In genomic region chr2:15251753-15252152, GRCh38 we compare ENCODE assay signal across 36 cellular contexts.
"Had no signal": no experiment of that assay in that cellular context is flagged by ENCODE, and none has a peak within 500 bp of the region (broad histone marks: within the 10 kb centered on the region; RNA-seq: fewer than 3 reads in every experiment).

No MANE protein-coding gene starts in this region.

- ATAC-seq: activated CD8-positive, alpha-beta T cell treated with anti-CD3 and anti-CD28 coated beads for 36 hours; activated naive CD8-positive, alpha-beta T cell treated with anti-CD3 and anti-CD28 coated beads, Interleukin-2, amount 50 U/mL, for 24 hours; activated T-cell treated with anti-CD3 and anti-CD28 coated beads, Interleukin-2, amount 50 U/mL, for 4 hours; activated T-cell treated with anti-CD3 and anti-CD28 coated beads, Interleukin-2, amount 50 U/mL, for 72 hours; body of pancreas had no signal

- H3K4me1 Mint-ChIP-seq: activated CD4-positive, alpha-beta T cell treated with anti-CD3 and anti-CD28 coated beads, Interleukin-2, amount 10 ng/mL, durations not matched to agents 24 days and 14 days; activated naive CD4-positive, alpha-beta T cell treated with anti-CD3 and anti-CD28 coated beads, Interleukin-2, amount 10 ng/mL, durations not matched to agents 7 days and 5 days; activated naive CD8-positive, alpha-beta T cell treated with anti-CD3 and anti-CD28 coated beads, Interleukin-2, amount 10 ng/mL, durations not matched to agents 7 days and 5 days; activated naive CD8-positive, alpha-beta T cell treated with anti-CD3 and anti-CD28 coated beads, Interleukin-2, amount 50 U/mL, for 24 hours had no signal

- H3K4me3 ChIP-seq: body of pancreas, breast epithelium had no signal

- H3K36me3 ChIP-seq: brain microvascular endothelial cell, breast epithelium had no signal

- H3K27ac ChIP-seq: body of pancreas, brain microvascular endothelial cell, breast epithelium, VCaP had no signal

- DNase-seq: activated B cell treated with CpG ODN at 0.5 μM for 24 hours; activated CD4-positive, alpha-beta memory T cell treated with anti-CD3 and anti-CD28 coated beads for 36 hours; activated CD4-positive, alpha-beta T cell treated with anti-CD3 and anti-CD28 coated beads for 4 hours; activated CD4-positive, alpha-beta T cell treated with anti-CD3 and anti-CD28 coated beads, Interleukin-2, amount 10 ng/mL, durations not matched to agents 24 days and 14 days; activated CD4-positive, alpha-beta T cell treated with anti-CD3 and anti-CD28 coated beads, Interleukin-2, amount 50 U/mL, for 1 hour; activated CD4-positive, alpha-beta T cell treated with anti-CD3 and anti-CD28 coated beads, Interleukin-2, amount 50 U/mL, for 4 hours; activated CD4-positive, CD25-positive, alpha-beta regulatory T cell treated with anti-CD3 and anti-CD28 coated beads, Interleukin-2, amount 50 U/mL, for 72 hours; activated CD8-positive, alpha-beta memory T cell treated with anti-CD3 and anti-CD28 coated beads, Interleukin-2, amount 50 U/mL, for 4 hours; activated CD8-positive, alpha-beta T cell treated with anti-CD3 and anti-CD28 coated beads for 36 hours; activated effector memory CD4-positive, alpha-beta T cell treated with Interleukin-2 at 50 U/mL for 16 hours; activated gamma-delta T cell; activated naive CD4-positive, alpha-beta T cell treated with anti-CD3 and anti-CD28 coated beads, Interleukin-2, amount 10 ng/mL, durations not matched to agents 7 days and 5 days; activated naive CD4-positive, alpha-beta T cell treated with Interleukin-2 at 50 U/mL for 16 hours; activated naive CD8-positive, alpha-beta T cell treated with anti-CD3 and anti-CD28 coated beads, Interleukin-2, amount 10 ng/mL, durations not matched to agents 7 days and 5 days; activated naive CD8-positive, alpha-beta T cell treated with anti-CD3 and anti-CD28 coated beads, Interleukin-2, amount 50 U/mL, for 24 hours; activated T-cell treated with anti-CD3 and anti-CD28 coated beads for 4 hours; activated T-cell treated with anti-CD3 and anti-CD28 coated beads, Interleukin-2, amount 50 U/mL, for 1 hour; activated T-cell treated with anti-CD3 and anti-CD28 coated beads, Interleukin-2, amount 50 U/mL, for 4 hours; activated T-cell treated with anti-CD3 and anti-CD28 coated beads, Interleukin-2, amount 50 U/mL, for 72 hours; aorta; body of pancreas; brain microvascular endothelial cell; central memory CD4-positive, alpha-beta T cell; T-helper 1 cell; T-helper 2 cell; T-helper 9 cell had no signal

- H3K9me3 Mint-ChIP-seq: activated naive CD4-positive, alpha-beta T cell treated with anti-CD3 and anti-CD28 coated beads, Interleukin-2, amount 50 U/mL, for 24 hours had no signal

- H3K9me3 ChIP-seq: body of pancreas had no signal

- H3K27ac Mint-ChIP-seq: activated B cell treated with CpG ODN at 0.5 μM for 24 hours; activated CD4-positive, alpha-beta memory T cell treated with anti-CD3 and anti-CD28 coated beads for 36 hours; activated CD4-positive, alpha-beta T cell treated with anti-CD3 and anti-CD28 coated beads, Interleukin-2, amount 10 ng/mL, durations not matched to agents 24 days and 14 days; activated CD8-positive, alpha-beta T cell treated with anti-CD3 and anti-CD28 coated beads for 36 hours; activated naive CD4-positive, alpha-beta T cell treated with anti-CD3 and anti-CD28 coated beads, Interleukin-2, amount 10 ng/mL, durations not matched to agents 7 days and 5 days; activated naive CD4-positive, alpha-beta T cell treated with anti-CD3 and anti-CD28 coated beads, Interleukin-2, amount 50 U/mL, for 24 hours; activated naive CD8-positive, alpha-beta T cell; activated naive CD8-positive, alpha-beta T cell treated with anti-CD3 and anti-CD28 coated beads, Interleukin-2, amount 10 ng/mL, durations not matched to agents 7 days and 5 days; activated naive CD8-positive, alpha-beta T cell treated with anti-CD3 and anti-CD28 coated beads, Interleukin-2, amount 50 U/mL, for 24 hours; activated T-cell treated with anti-CD3 and anti-CD28 coated beads, Interleukin-2, amount 50 U/mL, for 72 hours; activated T-helper 1 cell treated with anti-CD3 and anti-CD28 coated beads, Interleukin-12 subunit alpha, Interleukin-12 subunit beta, Interleukin-2, Interleukin-4 antibody, amounts not matched to agents 30 ng/mL and 10 ng/mL and 1 ng/mL, durations not matched to agents 14 hours and 24 hours and 36 hours; activated T-helper 2 cell treated with anti-CD3 and anti-CD28 coated beads, Interferon-gamma antibody, Interleukin-2, Interleukin-4, amounts not matched to agents 10 μg/mL and 5 μg/mL and 100 μg/mL, durations not matched to agents 14 hours and 24 hours and 36 hours; T-helper 1 cell treated with Interleukin-12 subunit alpha and Interleukin-12 subunit beta and Interleukin-4 antibody, amounts not matched to agents 30 μg/mL and 1 μg/mL, for 36 hours; T-helper 2 cell treated with Interferon-gamma antibody and Interleukin-4, amounts not matched to agents 5 μg/mL and 100 μg/mL, for 36 hours had no signal

- H3K27me3 Mint-ChIP-seq: activated B cell treated with CpG ODN at 0.5 μM for 24 hours; activated CD4-positive, alpha-beta memory T cell treated with anti-CD3 and anti-CD28 coated beads for 36 hours; activated CD4-positive, alpha-beta T cell treated with anti-CD3 and anti-CD28 coated beads, Interleukin-2, amount 10 ng/mL, durations not matched to agents 24 days and 14 days; activated CD8-positive, alpha-beta T cell treated with anti-CD3 and anti-CD28 coated beads for 36 hours; activated naive CD4-positive, alpha-beta T cell treated with anti-CD3 and anti-CD28 coated beads, Interleukin-2, amount 10 ng/mL, durations not matched to agents 7 days and 5 days; activated naive CD4-positive, alpha-beta T cell treated with anti-CD3 and anti-CD28 coated beads, Interleukin-2, amount 50 U/mL, for 24 hours; activated naive CD8-positive, alpha-beta T cell; activated naive CD8-positive, alpha-beta T cell treated with anti-CD3 and anti-CD28 coated beads, Interleukin-2, amount 10 ng/mL, durations not matched to agents 7 days and 5 days; activated naive CD8-positive, alpha-beta T cell treated with anti-CD3 and anti-CD28 coated beads, Interleukin-2, amount 50 U/mL, for 24 hours had no signal

- H3K27me3 ChIP-seq: body of pancreas, brain microvascular endothelial cell, breast epithelium had no signal

- FAIRE-seq: astrocyte, TTC549 had no signal

- H3K4me1 ChIP-seq: body of pancreas, breast epithelium had no signal

- H3K4me3 Mint-ChIP-seq: activated B cell treated with CpG ODN at 0.5 μM for 24 hours; activated CD4-positive, alpha-beta memory T cell treated with anti-CD3 and anti-CD28 coated beads for 36 hours; activated CD4-positive, alpha-beta T cell treated with anti-CD3 and anti-CD28 coated beads, Interleukin-2, amount 10 ng/mL, durations not matched to agents 24 days and 14 days; activated CD8-positive, alpha-beta T cell treated with anti-CD3 and anti-CD28 coated beads for 36 hours; activated naive CD4-positive, alpha-beta T cell treated with anti-CD3 and anti-CD28 coated beads, Interleukin-2, amount 10 ng/mL, durations not matched to agents 7 days and 5 days; activated naive CD4-positive, alpha-beta T cell treated with anti-CD3 and anti-CD28 coated beads, Interleukin-2, amount 50 U/mL, for 24 hours; activated naive CD8-positive, alpha-beta T cell; activated naive CD8-positive, alpha-beta T cell treated with anti-CD3 and anti-CD28 coated beads, Interleukin-2, amount 10 ng/mL, durations not matched to agents 7 days and 5 days; activated naive CD8-positive, alpha-beta T cell treated with anti-CD3 and anti-CD28 coated beads, Interleukin-2, amount 50 U/mL, for 24 hours; activated T-cell treated with anti-CD3 and anti-CD28 coated beads, Interleukin-2, amount 50 U/mL, for 4 hours; activated T-cell treated with anti-CD3 and anti-CD28 coated beads, Interleukin-2, amount 50 U/mL, for 72 hours; activated T-helper 1 cell treated with anti-CD3 and anti-CD28 coated beads, Interleukin-12 subunit alpha, Interleukin-12 subunit beta, Interleukin-2, Interleukin-4 antibody, amounts not matched to agents 30 ng/mL and 10 ng/mL and 1 ng/mL, durations not matched to agents 14 hours and 24 hours and 36 hours; T-helper 1 cell treated with Interleukin-12 subunit alpha and Interleukin-12 subunit beta and Interleukin-4 antibody, amounts not matched to agents 30 μg/mL and 1 μg/mL, for 36 hours; T-helper 2 cell treated with Interferon-gamma antibody and Interleukin-4, amounts not matched to agents 5 μg/mL and 100 μg/mL, for 36 hours had no signal
